ENCODE assay signal across 1 cellular context in genomic region chr21:37564341-37564923, GRCh38.
A peak's percentile ranks its signal among the peaks of the same experiment; 100 is the strongest.
TF ChIP-seq lines count a peak whose summit lies in the region.

No MANE protein-coding gene starts in this region.

TF ChIP-seq in K562, 482 proteins besides CTCF, POLR2A, EP300 and RAD21 (continued from another document and continues in another):
- TF ChIP-seq ZEB2 (IDR thresholded peaks at IDR 0.05) = peak; percentile 88
- TF ChIP-seq DLX4 (CRISPR knock-in tag; IDR thresholded peaks at IDR 0.05) = no peak
- no peak for TF ChIP-seq RERE (CRISPR knock-in tag; IDR thresholded peaks at IDR 0.05; ENCODE audit: borderline replicate concordance)
- peak; percentile 46 for TF ChIP-seq MEIS2 (IDR thresholded peaks at IDR 0.05; ENCODE audit: partially characterized antibody)
- no peak for TF ChIP-seq MLX (CRISPR knock-in tag; conservative IDR thresholded peaks at IDR 0.05)
- TF ChIP-seq FOSL1 (tag; conservative IDR thresholded peaks at IDR 0.05) = peak; percentile 97
- TF ChIP-seq PML (IDR thresholded peaks at IDR 0.05; ENCODE audit: low read length) = no peak; the same call in 1 of the 2 replicates
- TF ChIP-seq PHF21A (IDR thresholded peaks at IDR 0.05; ENCODE audit: borderline replicate concordance, low read depth) = peak; percentile 93
- TF ChIP-seq, protein P1, sequence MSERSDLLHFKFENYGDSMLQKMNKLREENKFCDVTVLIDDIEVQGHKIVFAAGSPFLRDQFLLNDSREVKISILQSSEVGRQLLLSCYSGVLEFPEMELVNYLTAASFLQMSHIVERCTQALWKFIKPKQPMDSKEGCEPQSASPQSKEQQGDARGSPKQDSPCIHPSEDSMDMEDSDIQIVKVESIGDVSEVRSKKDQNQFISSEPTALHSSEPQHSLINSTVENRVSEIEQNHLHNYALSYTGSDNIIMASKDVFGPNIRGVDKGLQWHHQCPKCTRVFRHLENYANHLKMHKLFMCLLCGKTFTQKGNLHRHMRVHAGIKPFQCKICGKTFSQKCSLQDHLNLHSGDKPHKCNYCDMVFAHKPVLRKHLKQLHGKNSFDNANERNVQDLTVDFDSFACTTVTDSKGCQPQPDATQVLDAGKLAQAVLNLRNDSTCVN (CRISPR knock-in tag; IDR thresholded peaks at IDR 0.05) = no peak
- TF ChIP-seq HDAC3 (IDR thresholded peaks at IDR 0.05; ENCODE audit: borderline replicate concordance, partially characterized antibody) = no peak
- no peak for TF ChIP-seq RFX7 (CRISPR knock-in tag; IDR thresholded peaks at IDR 0.05)
- TF ChIP-seq CBFA2T2 (conservative IDR thresholded peaks at IDR 0.05) = peak; percentile 72
- TF ChIP-seq REST (CRISPR knock-in tag; IDR thresholded peaks at IDR 0.05; ENCODE audit: low read depth) = no peak
- TF ChIP-seq ZNF75A (CRISPR knock-in tag; IDR thresholded peaks at IDR 0.05) = no peak
- TF ChIP-seq SUPT5H (IDR thresholded peaks at IDR 0.05) = no peak
- no peak for TF ChIP-seq NR2C1 (IDR thresholded peaks at IDR 0.05)
- TF ChIP-seq NR2C1 (tag; IDR thresholded peaks at IDR 0.05) = no peak
- TF ChIP-seq ZNF778 (CRISPR knock-in tag; IDR thresholded peaks at IDR 0.05) = no peak
- TF ChIP-seq ZNF174 (CRISPR knock-in tag; IDR thresholded peaks at IDR 0.05) = no peak
- TF ChIP-seq HDAC2 (IDR thresholded peaks at IDR 0.05) = peak; percentile 81; the same call in 1 of the 2 replicates
- TF ChIP-seq HMBOX1 (IDR thresholded peaks at IDR 0.05) = peak; percentile 35; the same call in 1 of the 2 replicates
- TF ChIP-seq HNRNPL (IDR thresholded peaks at IDR 0.05; ENCODE audit: low read depth, low read length) = no peak
- no peak for TF ChIP-seq RBM25 (IDR thresholded peaks at IDR 0.05; ENCODE audit: low read depth, low read length, severe bottlenecking)
- no peak for TF ChIP-seq ETV5 (CRISPR knock-in tag; IDR thresholded peaks at IDR 0.05; ENCODE audit: low read depth)
- peak; percentile 38; the same call in 1 of the 2 replicates for TF ChIP-seq ATF7 (IDR thresholded peaks at IDR 0.05)
- TF ChIP-seq, protein P2, sequence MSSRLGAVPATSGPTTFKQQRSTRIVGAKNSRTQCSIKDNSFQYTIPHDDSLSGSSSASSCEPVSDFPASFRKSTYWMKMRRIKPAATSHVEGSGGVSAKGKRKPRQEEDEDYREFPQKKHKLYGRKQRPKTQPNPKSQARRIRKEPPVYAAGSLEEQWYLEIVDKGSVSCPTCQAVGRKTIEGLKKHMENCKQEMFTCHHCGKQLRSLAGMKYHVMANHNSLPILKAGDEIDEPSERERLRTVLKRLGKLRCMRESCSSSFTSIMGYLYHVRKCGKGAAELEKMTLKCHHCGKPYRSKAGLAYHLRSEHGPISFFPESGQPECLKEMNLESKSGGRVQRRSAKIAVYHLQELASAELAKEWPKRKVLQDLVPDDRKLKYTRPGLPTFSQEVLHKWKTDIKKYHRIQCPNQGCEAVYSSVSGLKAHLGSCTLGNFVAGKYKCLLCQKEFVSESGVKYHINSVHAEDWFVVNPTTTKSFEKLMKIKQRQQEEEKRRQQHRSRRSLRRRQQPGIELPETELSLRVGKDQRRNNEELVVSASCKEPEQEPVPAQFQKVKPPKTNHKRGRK (tag; IDR thresholded peaks at IDR 0.05) = no peak
- TF ChIP-seq, protein P3, sequence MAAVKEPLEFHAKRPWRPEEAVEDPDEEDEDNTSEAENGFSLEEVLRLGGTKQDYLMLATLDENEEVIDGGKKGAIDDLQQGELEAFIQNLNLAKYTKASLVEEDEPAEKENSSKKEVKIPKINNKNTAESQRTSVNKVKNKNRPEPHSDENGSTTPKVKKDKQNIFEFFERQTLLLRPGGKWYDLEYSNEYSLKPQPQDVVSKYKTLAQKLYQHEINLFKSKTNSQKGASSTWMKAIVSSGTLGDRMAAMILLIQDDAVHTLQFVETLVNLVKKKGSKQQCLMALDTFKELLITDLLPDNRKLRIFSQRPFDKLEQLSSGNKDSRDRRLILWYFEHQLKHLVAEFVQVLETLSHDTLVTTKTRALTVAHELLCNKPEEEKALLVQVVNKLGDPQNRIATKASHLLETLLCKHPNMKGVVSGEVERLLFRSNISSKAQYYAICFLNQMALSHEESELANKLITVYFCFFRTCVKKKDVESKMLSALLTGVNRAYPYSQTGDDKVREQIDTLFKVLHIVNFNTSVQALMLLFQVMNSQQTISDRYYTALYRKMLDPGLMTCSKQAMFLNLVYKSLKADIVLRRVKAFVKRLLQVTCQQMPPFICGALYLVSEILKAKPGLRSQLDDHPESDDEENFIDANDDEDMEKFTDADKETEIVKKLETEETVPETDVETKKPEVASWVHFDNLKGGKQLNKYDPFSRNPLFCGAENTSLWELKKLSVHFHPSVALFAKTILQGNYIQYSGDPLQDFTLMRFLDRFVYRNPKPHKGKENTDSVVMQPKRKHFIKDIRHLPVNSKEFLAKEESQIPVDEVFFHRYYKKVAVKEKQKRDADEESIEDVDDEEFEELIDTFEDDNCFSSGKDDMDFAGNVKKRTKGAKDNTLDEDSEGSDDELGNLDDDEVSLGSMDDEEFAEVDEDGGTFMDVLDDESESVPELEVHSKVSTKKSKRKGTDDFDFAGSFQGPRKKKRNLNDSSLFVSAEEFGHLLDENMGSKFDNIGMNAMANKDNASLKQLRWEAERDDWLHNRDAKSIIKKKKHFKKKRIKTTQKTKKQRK (IDR thresholded peaks at IDR 0.05; ENCODE audit: borderline replicate concordance, low read depth, low read length) = no peak
- peak; percentile 57 for TF ChIP-seq TAL1 (IDR thresholded peaks at IDR 0.05)
- TF ChIP-seq ZNF551 (CRISPR knock-in tag; IDR thresholded peaks at IDR 0.05) = no peak
- TF ChIP-seq PRMT5 (CRISPR knock-in tag; IDR thresholded peaks at IDR 0.05) = no peak
- TF ChIP-seq FOXA3 (CRISPR knock-in tag; conservative IDR thresholded peaks at IDR 0.05 in 1 of 2, IDR thresholded peaks at IDR 0.05 in 1 of 2) = no peak; a peak in 2 of 4 replicates
- no peak for TF ChIP-seq ZKSCAN8 (CRISPR knock-in tag; IDR thresholded peaks at IDR 0.05)
- TF ChIP-seq HMG20A (CRISPR knock-in tag; conservative IDR thresholded peaks at IDR 0.05) = no peak
- TF ChIP-seq, protein P4, sequence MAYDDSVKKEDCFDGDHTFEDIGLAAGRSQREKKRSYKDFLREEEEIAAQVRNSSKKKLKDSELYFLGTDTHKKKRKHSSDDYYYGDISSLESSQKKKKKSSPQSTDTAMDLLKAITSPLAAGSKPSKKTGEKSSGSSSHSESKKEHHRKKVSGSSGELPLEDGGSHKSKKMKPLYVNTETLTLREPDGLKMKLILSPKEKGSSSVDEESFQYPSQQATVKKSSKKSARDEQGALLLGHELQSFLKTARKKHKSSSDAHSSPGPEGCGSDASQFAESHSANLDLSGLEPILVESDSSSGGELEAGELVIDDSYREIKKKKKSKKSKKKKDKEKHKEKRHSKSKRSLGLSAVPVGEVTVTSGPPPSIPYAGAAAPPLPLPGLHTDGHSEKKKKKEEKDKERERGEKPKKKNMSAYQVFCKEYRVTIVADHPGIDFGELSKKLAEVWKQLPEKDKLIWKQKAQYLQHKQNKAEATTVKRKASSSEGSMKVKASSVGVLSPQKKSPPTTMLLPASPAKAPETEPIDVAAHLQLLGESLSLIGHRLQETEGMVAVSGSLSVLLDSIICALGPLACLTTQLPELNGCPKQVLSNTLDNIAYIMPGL (CRISPR knock-in tag; IDR thresholded peaks at IDR 0.05) = no peak
- TF ChIP-seq TFAP4 (CRISPR knock-in tag; IDR thresholded peaks at IDR 0.05; ENCODE audit: borderline replicate concordance) = peak; percentile 58; the same call in 1 of the 2 replicates
- TF ChIP-seq GABPB2 (CRISPR knock-in tag; conservative IDR thresholded peaks at IDR 0.05) = no peak
- TF ChIP-seq SIX5 (IDR thresholded peaks at IDR 0.05; ENCODE audit: borderline replicate concordance in 1 of 2, insufficient read depth in 1 of 2, low read depth in 1 of 2, low read length in 2 of 2) = no peak
- TF ChIP-seq, protein P5, sequence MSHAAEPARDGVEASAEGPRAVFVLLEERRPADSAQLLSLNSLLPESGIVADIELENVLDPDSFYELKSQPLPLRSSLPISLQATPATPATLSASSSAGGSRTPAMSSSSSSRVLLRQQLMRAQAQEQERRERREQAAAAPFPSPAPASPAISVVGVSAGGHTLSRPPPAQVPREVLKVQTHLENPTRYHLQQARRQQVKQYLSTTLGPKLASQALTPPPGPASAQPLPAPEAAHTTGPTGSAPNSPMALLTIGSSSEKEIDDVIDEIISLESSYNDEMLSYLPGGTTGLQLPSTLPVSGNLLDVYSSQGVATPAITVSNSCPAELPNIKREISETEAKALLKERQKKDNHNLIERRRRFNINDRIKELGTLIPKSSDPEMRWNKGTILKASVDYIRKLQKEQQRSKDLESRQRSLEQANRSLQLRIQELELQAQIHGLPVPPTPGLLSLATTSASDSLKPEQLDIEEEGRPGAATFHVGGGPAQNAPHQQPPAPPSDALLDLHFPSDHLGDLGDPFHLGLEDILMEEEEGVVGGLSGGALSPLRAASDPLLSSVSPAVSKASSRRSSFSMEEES (CRISPR knock-in tag; IDR thresholded peaks at IDR 0.05) = no peak
- TF ChIP-seq ZNF121 (CRISPR knock-in tag; conservative IDR thresholded peaks at IDR 0.05) = no peak
